ENCODE assay signal across 1 cellular context in the genomic region with DNA sequence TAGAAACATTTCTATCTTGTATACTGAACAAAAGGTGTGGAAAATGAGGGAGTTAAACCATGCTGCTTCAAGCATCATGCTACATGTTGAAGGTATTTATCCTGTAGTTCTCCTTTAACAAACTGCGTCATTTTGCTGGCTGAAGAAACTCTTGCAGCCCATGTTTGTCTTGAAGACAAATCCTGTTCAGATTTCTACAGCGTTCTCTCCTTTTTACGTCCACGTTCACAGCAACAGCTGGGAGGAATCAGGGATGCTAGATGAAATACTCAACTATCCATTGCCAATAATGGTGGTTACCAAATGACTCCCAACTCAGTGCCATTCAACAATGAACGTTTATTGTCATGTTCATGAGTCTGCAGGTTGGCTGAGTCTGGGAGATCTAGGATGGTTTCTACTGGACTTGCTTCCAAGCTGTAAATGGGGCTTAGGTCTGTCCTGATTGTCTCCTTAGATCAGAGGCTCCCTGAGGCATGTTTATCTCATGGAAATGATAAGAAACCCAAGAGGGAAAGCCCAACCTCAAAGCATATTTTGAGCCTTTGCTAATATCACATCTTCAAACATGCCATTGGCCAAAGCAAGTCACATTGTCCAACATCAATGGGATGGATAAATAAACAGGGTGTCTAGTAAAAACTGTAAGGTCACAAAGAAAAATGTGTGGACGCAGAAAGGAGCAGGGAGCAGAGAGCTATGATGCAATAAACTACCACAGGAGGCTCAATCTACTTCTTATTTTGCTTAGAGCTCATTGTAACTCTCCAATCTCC.
TF ChIP-seq lines count a peak whose summit lies in the region.

No MANE protein-coding gene starts in this region.

TF ChIP-seq in HepG2, 621 proteins besides CTCF, POLR2A, EP300 and RAD21 (continued from another document and continues in another):
- TF ChIP-seq HBP1 (CRISPR knock-in tag; IDR thresholded peaks at IDR 0.05; ENCODE audit: low read depth) = no peak
- TF ChIP-seq FOSL2 (CRISPR knock-in tag; IDR thresholded peaks at IDR 0.05) = peak; percentile 55
- TF ChIP-seq ZNF143 (CRISPR knock-in tag; IDR thresholded peaks at IDR 0.05) = no peak
- TF ChIP-seq NKX3-1 (CRISPR knock-in tag; IDR thresholded peaks at IDR 0.05) = no peak
- TF ChIP-seq MTA1 (CRISPR knock-in tag; IDR thresholded peaks at IDR 0.05; ENCODE audit: borderline replicate concordance) = no peak
- no peak for TF ChIP-seq CBX5 (CRISPR knock-in tag; IDR thresholded peaks at IDR 0.05; ENCODE audit: borderline replicate concordance)
- TF ChIP-seq TEAD3 (CRISPR knock-in tag; optimal IDR thresholded peaks at IDR 0.05; ENCODE audit: borderline replicate concordance) = peak; percentile 27
- TF ChIP-seq, protein P1, sequence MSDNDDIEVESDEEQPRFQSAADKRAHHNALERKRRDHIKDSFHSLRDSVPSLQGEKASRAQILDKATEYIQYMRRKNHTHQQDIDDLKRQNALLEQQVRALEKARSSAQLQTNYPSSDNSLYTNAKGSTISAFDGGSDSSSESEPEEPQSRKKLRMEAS (IDR thresholded peaks at IDR 0.05) = no peak
- TF ChIP-seq IRF1 (CRISPR knock-in tag; IDR thresholded peaks at IDR 0.05; ENCODE audit: low read depth) = no peak
- TF ChIP-seq ATF3 (CRISPR knock-in tag; IDR thresholded peaks at IDR 0.05) = peak; percentile 49; the same call in 1 of the 2 replicates
- TF ChIP-seq LRRFIP1 (CRISPR knock-in tag; conservative IDR thresholded peaks at IDR 0.05) = no peak
- no peak for TF ChIP-seq TMF1 (CRISPR knock-in tag; IDR thresholded peaks at IDR 0.05; ENCODE audit: low read depth)
- no peak for TF ChIP-seq ZNF740 (CRISPR knock-in tag; IDR thresholded peaks at IDR 0.05)
- no peak for TF ChIP-seq CSRNP2 (CRISPR knock-in tag; conservative IDR thresholded peaks at IDR 0.05; ENCODE audit: low read depth)
- peak; percentile 66 for TF ChIP-seq POGZ (CRISPR knock-in tag; IDR thresholded peaks at IDR 0.05)
- no peak for TF ChIP-seq KAT8 (CRISPR knock-in tag; IDR thresholded peaks at IDR 0.05)
- no peak for TF ChIP-seq DNMT3B (CRISPR knock-in tag; conservative IDR thresholded peaks at IDR 0.05)
- TF ChIP-seq ZNF138 (CRISPR knock-in tag; IDR thresholded peaks at IDR 0.05; ENCODE audit: low read depth) = no peak
- peak; percentile 60 for TF ChIP-seq SOX5 (CRISPR knock-in tag; IDR thresholded peaks at IDR 0.05; ENCODE audit: borderline replicate concordance)
- no peak for TF ChIP-seq SOX6 (IDR thresholded peaks at IDR 0.05)
- TF ChIP-seq SOX6 (CRISPR knock-in tag; IDR thresholded peaks at IDR 0.05) = peak; percentile 82
- TF ChIP-seq SRSF4 (IDR thresholded peaks at IDR 0.05; ENCODE audit: low read depth, low read length, poor library complexity, severe bottlenecking) = no peak
- TF ChIP-seq USF2 (IDR thresholded peaks at IDR 0.05; ENCODE audit: low read depth, low read length) = no peak
- TF ChIP-seq USF2 (CRISPR knock-in tag; IDR thresholded peaks at IDR 0.05; ENCODE audit: borderline replicate concordance) = peak; percentile 61; the same call in 1 of the 2 replicates
- peak; percentile 91 for TF ChIP-seq CEBPG (CRISPR knock-in tag; IDR thresholded peaks at IDR 0.05)
- TF ChIP-seq ZNF850 (CRISPR knock-in tag; conservative IDR thresholded peaks at IDR 0.05) = no peak
- TF ChIP-seq SCMH1 (CRISPR knock-in tag; IDR thresholded peaks at IDR 0.05; ENCODE audit: borderline replicate concordance) = no peak
- peak; percentile 71 for TF ChIP-seq NFYC (CRISPR knock-in tag; IDR thresholded peaks at IDR 0.05)
- no peak for TF ChIP-seq CCDC6 (CRISPR knock-in tag; IDR thresholded peaks at IDR 0.05)
- TF ChIP-seq ZNF704 (CRISPR knock-in tag; IDR thresholded peaks at IDR 0.05; ENCODE audit: borderline replicate concordance) = no peak
- 0 out of 2 replicates have a peak, but pooled peaks have one; percentile 43 for TF ChIP-seq KDM4B (CRISPR knock-in tag; IDR thresholded peaks at IDR 0.05)
- TF ChIP-seq PAXIP1 (CRISPR knock-in tag; conservative IDR thresholded peaks at IDR 0.05) = peak; percentile 48
- TF ChIP-seq TIGD3 (CRISPR knock-in tag; IDR thresholded peaks at IDR 0.05; ENCODE audit: borderline replicate concordance) = no peak
- TF ChIP-seq NFE2L2 (IDR thresholded peaks at IDR 0.05; ENCODE audit: low read length) = no peak
- TF ChIP-seq ZNF790 (CRISPR knock-in tag; IDR thresholded peaks at IDR 0.05; ENCODE audit: borderline replicate concordance) = no peak
- no peak for TF ChIP-seq TAF1 (CRISPR knock-in tag; IDR thresholded peaks at IDR 0.05)
- TF ChIP-seq, protein P2, sequence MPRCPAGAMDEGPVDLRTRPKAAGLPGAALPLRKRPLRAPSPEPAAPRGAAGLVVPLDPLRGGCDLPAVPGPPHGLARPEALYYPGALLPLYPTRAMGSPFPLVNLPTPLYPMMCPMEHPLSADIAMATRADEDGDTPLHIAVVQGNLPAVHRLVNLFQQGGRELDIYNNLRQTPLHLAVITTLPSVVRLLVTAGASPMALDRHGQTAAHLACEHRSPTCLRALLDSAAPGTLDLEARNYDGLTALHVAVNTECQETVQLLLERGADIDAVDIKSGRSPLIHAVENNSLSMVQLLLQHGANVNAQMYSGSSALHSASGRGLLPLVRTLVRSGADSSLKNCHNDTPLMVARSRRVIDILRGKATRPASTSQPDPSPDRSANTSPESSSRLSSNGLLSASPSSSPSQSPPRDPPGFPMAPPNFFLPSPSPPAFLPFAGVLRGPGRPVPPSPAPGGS (CRISPR knock-in tag; IDR thresholded peaks at IDR 0.05) = no peak
